Comparison of ENCODE assay signal across 14 cellular contexts in genomic region chr1:174872615-174873058, GRCh38.
DNase-seq lines count a peak whose midpoint lies in the region; ATAC-seq lines count a peak whose summit lies in the region.
"Had no signal": no experiment of that assay in that cellular context is flagged by ENCODE, and none has a peak within 500 bp of the region (broad histone marks: within the 10 kb centered on the region; RNA-seq: fewer than 3 reads in every experiment).

No MANE protein-coding gene starts in this region.

- peaks cover 36 to 59% (median 41%) of the 10 kb centered on the region in 3 donors for H3K4me1 Mint-ChIP-seq in IgD-negative memory B cell
- H3K4me1 Mint-ChIP-seq in natural killer cell treated with Interleukin-12 subunit alpha and Interleukin-12 subunit beta and Interleukin-15 and Interleukin-18, amount 100 ng/mL, for 72 hours (ENCODE audit: low read depth in 2 of 2), result peaks cover 14 to 18% of the 10 kb centered on the region in 2 donors

- peak overlapping the region in 2 of 3 donors; percentile 18 to 45 for H3K27ac Mint-ChIP-seq in IgD-negative memory B cell
- H3K27ac Mint-ChIP-seq in natural killer cell treated with Interleukin-12 subunit alpha and Interleukin-12 subunit beta and Interleukin-15 and Interleukin-18, amount 100 ng/mL, for 72 hours, result no peak overlapping the region
- H3K27ac Mint-ChIP-seq: activated naive CD8-positive, alpha-beta T cell treated with anti-CD3 and anti-CD28 coated beads, Interleukin-2, amount 50 U/mL, for 24 hours; stimulated activated naive CD8-positive, alpha-beta T cell treated with anti-CD3 and anti-CD28 coated beads, Interleukin-15, Interleukin-2, amounts not matched to agents 100 ng/mL and 50 ng/mL, for 24 hours had no signal

- H3K27me3 Mint-ChIP-seq in IgD-negative memory B cell, result no peaks in the 10 kb centered on the region
- no peaks in the 10 kb centered on the region for H3K27me3 Mint-ChIP-seq in natural killer cell treated with Interleukin-12 subunit alpha and Interleukin-12 subunit beta and Interleukin-15 and Interleukin-18, amount 100 ng/mL, for 72 hours
- H3K27me3 Mint-ChIP-seq: activated naive CD8-positive, alpha-beta T cell treated with anti-CD3 and anti-CD28 coated beads, Interleukin-2, amount 50 U/mL, for 24 hours; stimulated activated naive CD8-positive, alpha-beta T cell treated with anti-CD3 and anti-CD28 coated beads, Interleukin-15, Interleukin-2, amounts not matched to agents 100 ng/mL and 50 ng/mL, for 24 hours had no signal

- peak; percentile 7 for DNase-seq in amniotic epithelial cell (ENCODE audit: low read depth)
- no peak for DNase-seq in iPS DF 6.9 (ENCODE audit: low read depth, low spot score)
- no peak for DNase-seq in natural killer cell treated with Interleukin-12 subunit alpha and Interleukin-12 subunit beta and Interleukin-15 and Interleukin-18, amount 100 ng/mL, for 72 hours (ENCODE audit: low spot score)
- no peak for DNase-seq in NCI-H2029 treated with DMSO at 0.1 percent for 48 hours (lab: John Stamatoyannopoulos, UW)
- DNase-seq: activated naive CD8-positive, alpha-beta T cell treated with anti-CD3 and anti-CD28 coated beads, Interleukin-2, amount 50 U/mL, for 24 hours; Caco-2; colonic mucosa; NCI-H226; occipital lobe had no signal

- 0 out of 2 replicates have a peak overlapping the region, but pooled peaks have one; percentile 22 for H3K27ac ChIP-seq in BLaER1
- peak overlapping the region; percentile 62 for H3K27ac ChIP-seq in iPS DF 6.9 (ENCODE audit: low read length)
- H3K27ac ChIP-seq: colonic mucosa had no signal

- H3K4me3 ChIP-seq in BLaER1, result no peak overlapping the region
- H3K4me3 ChIP-seq in iPS DF 6.9 (ENCODE audit: low read length), result no peak overlapping the region
- H3K4me3 ChIP-seq: colonic mucosa had no signal

- H3K9ac ChIP-seq in BLaER1, result no peak overlapping the region

- H3K9me3 Mint-ChIP-seq in IgD-negative memory B cell, result peaks cover 0 to 10% (median 0%) of the 10 kb centered on the region in 3 donors
- H3K9me3 Mint-ChIP-seq in natural killer cell treated with Interleukin-12 subunit alpha and Interleukin-12 subunit beta and Interleukin-15 and Interleukin-18, amount 100 ng/mL, for 72 hours, result no peaks in the 10 kb centered on the region

- H3K4me3 Mint-ChIP-seq in IgD-negative memory B cell, result peak overlapping the region in 3 of 4 donors; percentile 29 to 91 (median 55)
- no peak overlapping the region for H3K4me3 Mint-ChIP-seq in natural killer cell treated with Interleukin-12 subunit alpha and Interleukin-12 subunit beta and Interleukin-15 and Interleukin-18, amount 100 ng/mL, for 72 hours
- H3K4me3 Mint-ChIP-seq: activated naive CD8-positive, alpha-beta T cell treated with anti-CD3 and anti-CD28 coated beads, Interleukin-2, amount 50 U/mL, for 24 hours; stimulated activated naive CD8-positive, alpha-beta T cell treated with anti-CD3 and anti-CD28 coated beads, Interleukin-15, Interleukin-2, amounts not matched to agents 100 ng/mL and 50 ng/mL, for 24 hours had no signal

- no peaks in the 10 kb centered on the region for H4K20me1 ChIP-seq in BLaER1

- peak overlapping the region; percentile 80 for H3K4me2 ChIP-seq in BLaER1

- H3K27me3 ChIP-seq in BLaER1 (no peaks in the 10 kb centered on the region), iPS DF 6.9 (ENCODE audit: control insufficient read depth, insufficient read depth, low read length) (no peaks in the 10 kb centered on the region)
- H3K27me3 ChIP-seq: colonic mucosa had no signal

- WGBS in iPS DF 6.9 (ENCODE audit: insufficient coverage, insufficient read length), result no CpG with 5 or more reads among the region's 2 CpGs

- H3K9me3 ChIP-seq in BLaER1, result peaks cover 6% of the 10 kb centered on the region; the same call in 1 of the 2 replicates
- no peaks in the 10 kb centered on the region for H3K9me3 ChIP-seq in iPS DF 6.9 (ENCODE audit: control insufficient read depth, insufficient read depth, low read length)
- H3K9me3 ChIP-seq: Caco-2, colonic mucosa had no signal

- no peak for ATAC-seq in natural killer cell treated with Interleukin-12 subunit alpha and Interleukin-12 subunit beta and Interleukin-15 and Interleukin-18, amount 100 ng/mL, for 72 hours
- ATAC-seq in HG03139 (IDR thresholded peaks at IDR 0.05; ENCODE audit: unreplicated experiment), result no peak
- no peak for ATAC-seq in GM19395 (IDR thresholded peaks at IDR 0.05; ENCODE audit: unreplicated experiment)
- ATAC-seq: activated naive CD8-positive, alpha-beta T cell treated with anti-CD3 and anti-CD28 coated beads, Interleukin-2, amount 50 U/mL, for 24 hours had no signal

- peaks cover 63% of the 10 kb centered on the region for H3K4me1 ChIP-seq in BLaER1
- peaks cover 3% of the 10 kb centered on the region for H3K4me1 ChIP-seq in iPS DF 6.9 (ENCODE audit: control insufficient read depth, insufficient read depth, low read length)
- H3K4me1 ChIP-seq: Caco-2, colonic mucosa had no signal

- H3K36me3 Mint-ChIP-seq in IgD-negative memory B cell, result peaks cover 2% of the 10 kb centered on the region
- H3K36me3 Mint-ChIP-seq in natural killer cell treated with Interleukin-12 subunit alpha and Interleukin-12 subunit beta and Interleukin-15 and Interleukin-18, amount 100 ng/mL, for 72 hours, result peaks cover 4% of the 10 kb centered on the region

- peaks cover 8% of the 10 kb centered on the region; the same call in 1 of the 2 replicates for H3K36me3 ChIP-seq in BLaER1
- H3K36me3 ChIP-seq in iPS DF 6.9 (ENCODE audit: control insufficient read depth, insufficient read depth, low read length), result peaks cover 3% of the 10 kb centered on the region; the same call in 1 of the 2 replicates
- H3K36me3 ChIP-seq: colonic mucosa had no signal

Comparison
In these comparisons a context has a peak if more than half of its experiments do, and no peak if none do; other contexts are left out.
1. H3K27ac Mint-ChIP-seq: peak in IgD-negative memory B cell (2 of 3); none in natural killer cell treated with Interleukin-12 subunit alpha and Interleukin-12 subunit beta and Interleukin-15 and Interleukin-18, amount 100 ng/mL, for 72 hours (0 of 2).